3 cellular contexts compared by ENCODE assay signal in the genomic region with DNA sequence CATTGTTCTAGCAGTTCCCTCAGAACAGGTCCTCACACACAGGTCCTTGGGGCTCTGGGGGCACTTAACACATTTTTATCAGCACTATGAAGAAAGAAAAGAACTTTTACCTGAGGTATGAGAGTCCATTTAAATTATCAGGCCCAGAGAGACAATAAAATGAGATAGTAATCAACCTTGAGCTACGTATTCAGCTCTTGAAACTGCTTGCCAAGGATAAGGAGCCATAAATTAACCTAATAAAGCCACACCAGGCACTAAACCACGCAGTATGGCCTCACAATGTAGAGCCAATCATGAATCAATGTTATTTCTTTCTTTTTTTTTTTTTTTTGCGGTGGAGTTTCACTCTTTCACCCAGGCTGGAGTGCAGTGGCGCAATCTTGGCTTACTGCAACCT. TPM values are rescaled to one million over a fixed set of nuclear protein-coding genes. Genes with fewer than 3 reads are reported as not detected.
"Had no signal": no experiment of that assay in that cellular context is flagged by ENCODE, and none has a peak within 500 bp of the region (broad histone marks: within the 10 kb centered on the region; RNA-seq: fewer than 3 reads in every experiment).

No MANE protein-coding gene starts in this region.

RNA-seq across cellular contexts. Expression of a gene that starts 37.5 kb away (rescaled TPM):
- total RNA-seq: HepG2 had no signal
- polyA plus RNA-seq: HepG2, IgD-negative memory B cell, K562 had no signal
